9 cellular contexts compared by ENCODE assay signal in the genomic region with DNA sequence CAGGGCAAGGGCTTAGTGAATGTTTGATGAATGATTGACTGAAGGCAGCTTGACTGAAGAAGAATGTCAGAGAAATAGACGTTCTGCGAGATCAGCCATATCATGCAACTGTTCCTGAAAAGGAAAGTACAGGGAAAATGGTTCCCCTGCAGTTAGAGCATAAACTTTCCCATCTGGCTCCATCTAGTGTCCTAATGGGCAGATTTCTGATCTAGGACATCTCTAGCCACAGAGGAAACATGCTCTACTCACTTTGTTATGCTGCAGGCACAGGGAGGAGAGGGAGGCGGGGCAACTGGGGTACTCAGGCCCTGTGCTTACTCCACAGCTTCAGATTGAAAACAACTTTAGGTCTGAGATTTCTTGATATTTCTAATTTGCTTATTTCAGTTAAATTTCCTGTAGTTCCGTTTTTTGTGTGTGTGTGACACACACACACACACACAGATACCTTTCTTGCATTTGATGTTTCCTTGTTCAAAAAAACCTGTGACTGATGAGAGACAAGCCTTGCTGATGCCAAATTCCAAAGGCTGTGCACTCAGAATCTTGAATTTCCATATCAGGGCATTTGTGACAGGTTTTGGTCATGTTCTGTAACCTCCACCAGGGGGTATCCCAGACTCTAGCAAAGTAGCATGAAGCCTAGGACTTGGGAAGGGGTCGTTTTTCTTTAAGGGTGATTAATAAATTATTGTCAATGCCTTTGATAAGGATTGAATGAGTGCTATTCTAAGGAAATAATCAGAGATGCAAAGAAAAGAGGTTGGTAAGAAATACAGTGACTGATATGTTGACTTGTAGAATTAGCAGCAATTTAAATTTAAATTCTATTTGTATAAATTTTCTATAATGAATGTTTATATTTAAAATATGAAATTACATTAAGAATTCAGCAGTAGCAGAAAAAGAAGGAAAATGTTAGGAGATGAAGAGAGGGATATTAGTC.
A peak's percentile ranks its signal among the peaks of the same experiment; 100 is the strongest.
DNase-seq lines count a peak whose midpoint lies in the region; ATAC-seq and TF ChIP-seq lines count a peak whose summit lies in the region.
"Had no signal": no experiment of that assay in that cellular context is flagged by ENCODE, and none has a peak within 500 bp of the region (broad histone marks: within the 10 kb centered on the region; RNA-seq: fewer than 3 reads in every experiment).

No MANE protein-coding gene starts in this region.

- H3K27me3 Mint-ChIP-seq in glutamatergic neuron (ENCODE audit: unreplicated experiment): peaks cover 9% of the 10 kb centered on the region
- H3K27me3 Mint-ChIP-seq in activated CD4-positive, alpha-beta T cell treated with anti-CD3 and anti-CD28 coated beads, Interleukin-2, amount 10 ng/mL, durations not matched to agents 24 days and 14 days: no peaks in the 10 kb centered on the region
- H3K27me3 Mint-ChIP-seq: activated B cell treated with CpG ODN at 0.5 μM for 24 hours had no signal

- peaks cover 44% of the 10 kb centered on the region for H3K4me1 Mint-ChIP-seq in glutamatergic neuron (ENCODE audit: low read depth, unreplicated experiment)
- H3K4me1 Mint-ChIP-seq in activated CD4-positive, alpha-beta T cell treated with anti-CD3 and anti-CD28 coated beads, Interleukin-2, amount 10 ng/mL, durations not matched to agents 24 days and 14 days: no peaks in the 10 kb centered on the region

- no peaks in the 10 kb centered on the region for H3K36me3 Mint-ChIP-seq in glutamatergic neuron (ENCODE audit: unreplicated experiment)
- H3K36me3 Mint-ChIP-seq in activated CD4-positive, alpha-beta T cell treated with anti-CD3 and anti-CD28 coated beads, Interleukin-2, amount 10 ng/mL, durations not matched to agents 24 days and 14 days (ENCODE audit: low read depth): no peaks in the 10 kb centered on the region

- no peaks in the 10 kb centered on the region for H3K9me3 ChIP-seq in thoracic aorta

- H3K4me3 ChIP-seq in thoracic aorta: no peak overlapping the region

- peak; percentile 47 for DNase-seq in EL
- peak; percentile 41 for DNase-seq in M059J (ENCODE audit: low read depth)
- peak; percentile 70 for DNase-seq in SK-MEL-5 (ENCODE audit: low read depth, low spot score)
- peak; percentile 45 for DNase-seq in glutamatergic neuron
- no peak for DNase-seq in thoracic aorta (ENCODE audit: low spot score)
- no peak for DNase-seq in activated CD8-positive, alpha-beta memory T cell treated with anti-CD3 and anti-CD28 coated beads for 24 hours
- DNase-seq in activated CD4-positive, alpha-beta T cell treated with anti-CD3 and anti-CD28 coated beads, Interleukin-2, amount 10 ng/mL, durations not matched to agents 24 days and 14 days: no peak
- DNase-seq: activated B cell treated with CpG ODN at 0.5 μM for 24 hours had no signal

- peaks cover 11% of the 10 kb centered on the region for H3K9me3 Mint-ChIP-seq in glutamatergic neuron (ENCODE audit: unreplicated experiment)
- no peaks in the 10 kb centered on the region for H3K9me3 Mint-ChIP-seq in activated CD4-positive, alpha-beta T cell treated with anti-CD3 and anti-CD28 coated beads, Interleukin-2, amount 10 ng/mL, durations not matched to agents 24 days and 14 days
- H3K9me3 Mint-ChIP-seq: activated B cell treated with CpG ODN at 0.5 μM for 24 hours had no signal

- intact Hi-C loops in activated CD4-positive, alpha-beta T cell treated with anti-CD3 and anti-CD28 coated beads, Interleukin-2, amount 10 ng/mL, durations not matched to agents 24 days and 14 days (cut with micrococcal nuclease): no loop called here

- ATAC-seq in thoracic aorta (ENCODE audit: insufficient number of reproducible peaks, low FRiP score, low read depth) (peak; percentile 58), GM18907 (IDR thresholded peaks at IDR 0.05; ENCODE audit: unreplicated experiment) (no peak)

- H3K4me1 ChIP-seq in thoracic aorta (ENCODE audit: control insufficient read depth in 1 of 2, low read depth in 2 of 2): peaks cover 0 to 4% of the 10 kb centered on the region in 2 donors

- H3K36me3 ChIP-seq in thoracic aorta: no peaks in the 10 kb centered on the region

- TF ChIP-seq CTCF in glutamatergic neuron (IDR thresholded peaks at IDR 0.05; ENCODE audit: partially characterized antibody, unreplicated experiment) (peak; percentile 86), thoracic aorta (IDR thresholded peaks at IDR 0.05) (no peak)

- H3K27me3 ChIP-seq in thoracic aorta (replicated peaks; ENCODE audit: insufficient read depth): no peaks in the 10 kb centered on the region

- in situ Hi-C loops in SK-MEL-5 (cut with HindIII; ENCODE audit: low pct_unique_long_range_greater_than_20kb, low sequenced_read_pairs): no loop called here

- H3K4me3 Mint-ChIP-seq in glutamatergic neuron (ENCODE audit: unreplicated experiment): no peak overlapping the region
- H3K4me3 Mint-ChIP-seq in activated CD4-positive, alpha-beta T cell treated with anti-CD3 and anti-CD28 coated beads, Interleukin-2, amount 10 ng/mL, durations not matched to agents 24 days and 14 days: no peak overlapping the region
- H3K4me3 Mint-ChIP-seq: activated B cell treated with CpG ODN at 0.5 μM for 24 hours had no signal

- no peak overlapping the region for H3K27ac ChIP-seq in thoracic aorta

- H3K27ac Mint-ChIP-seq in glutamatergic neuron (ENCODE audit: unreplicated experiment): peak overlapping the region; percentile 52
- no peak overlapping the region for H3K27ac Mint-ChIP-seq in activated CD4-positive, alpha-beta T cell treated with anti-CD3 and anti-CD28 coated beads, Interleukin-2, amount 10 ng/mL, durations not matched to agents 24 days and 14 days
- H3K27ac Mint-ChIP-seq: activated B cell treated with CpG ODN at 0.5 μM for 24 hours had no signal

Comparison
In these comparisons a context has a peak if more than half of its experiments do, and no peak if none do; other contexts are left out.
1. DNase-seq: peak in EL (single experiment), M059J (single experiment), SK-MEL-5 (single experiment) and glutamatergic neuron (single experiment); none in thoracic aorta (single experiment), activated CD8-positive, alpha-beta memory T cell treated with anti-CD3 and anti-CD28 coated beads for 24 hours (single experiment) and activated CD4-positive, alpha-beta T cell treated with anti-CD3 and anti-CD28 coated beads, Interleukin-2, amount 10 ng/mL, durations not matched to agents 24 days and 14 days (single experiment).